Comparison of ENCODE assay signal across 22 cellular contexts in the genomic region with DNA sequence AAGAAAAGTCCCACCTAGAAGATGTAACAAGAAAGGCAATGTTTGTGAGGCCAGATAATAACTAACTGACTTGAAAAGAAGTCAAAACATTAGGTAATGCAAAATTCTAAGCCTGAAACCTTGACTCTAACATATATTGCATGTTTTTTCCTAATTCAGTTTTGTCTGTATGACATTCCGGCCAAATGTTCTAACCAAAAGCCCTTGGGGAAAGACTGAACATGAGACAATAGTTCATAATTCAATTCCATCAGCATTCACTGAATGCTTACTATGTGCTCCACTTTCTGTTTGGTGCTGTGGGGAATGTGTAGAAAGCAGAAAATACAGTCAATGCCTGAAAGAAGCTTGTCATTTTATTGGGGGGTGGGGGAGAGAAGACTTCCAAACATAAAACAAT. TPM values are rescaled to one million over a fixed set of nuclear protein-coding genes. Genes with fewer than 3 reads are reported as not detected.
DNase-seq lines count a peak whose midpoint lies in the region; ATAC-seq and TF ChIP-seq lines count a peak whose summit lies in the region.
"Had no signal": no experiment of that assay in that cellular context is flagged by ENCODE, and none has a peak within 500 bp of the region (broad histone marks: within the 10 kb centered on the region; RNA-seq: fewer than 3 reads in every experiment).

No MANE protein-coding gene starts in this region.

- H3K9ac ChIP-seq in SK-N-SH: no peak overlapping the region

- ATAC-seq in SK-N-SH treated with all-trans-retinoic acid at 6 μM for 48 hours (no peak), HG02763 (IDR thresholded peaks at IDR 0.05; ENCODE audit: unreplicated experiment) (no peak)
- ATAC-seq in activated T-helper 17 cell treated with anti-CD3 and anti-CD28 coated beads, Interleukin-2, amount 50 U/mL, for 72 hours (replicated peaks): no peak
- ATAC-seq: GM12878 had no signal

- WGBS in SK-N-SH (ENCODE audit: low lambda C conversion rate): 79% methylated on average over 1 of the region's 1 CpG

- no peak overlapping the region for H3K4me3 Mint-ChIP-seq in activated T-helper 17 cell treated with anti-CD3 and anti-CD28 coated beads, Interleukin-2, amount 50 U/mL, for 72 hours
- H3K4me3 Mint-ChIP-seq: CD4-positive, alpha-beta T cell; H9; IgD-negative memory B cell had no signal

- H3K27ac ChIP-seq in SK-N-SH (ENCODE audit: low read depth in 2 of 2, low read length in 1 of 2): no peak overlapping the region
- H3K27ac ChIP-seq: 22Rv1 had no signal

- H3F3A ChIP-seq in SK-N-SH (replicated peaks; ENCODE audit: insufficient read depth): no peaks in the 10 kb centered on the region

- CTCF ChIA-PET in SK-N-SH (lab: Yijun Ruan, JAX): interaction anchor here (1.5 kb wide), 1 partner anchor 222 kb away, joined by 4 read pairs; no protein-coding TSS in a partner anchor

- H3K36me3 Mint-ChIP-seq in activated T-helper 17 cell treated with anti-CD3 and anti-CD28 coated beads, Interleukin-2, amount 50 U/mL, for 72 hours (ENCODE audit: low read depth): no peaks in the 10 kb centered on the region
- H3K36me3 Mint-ChIP-seq: IgD-negative memory B cell had no signal

- POLR2A ChIA-PET in SK-N-SH (lab: Yijun Ruan, JAX): no interaction called here

- no peaks in the 10 kb centered on the region for H3K9me3 ChIP-seq in SK-N-SH

- no peaks in the 10 kb centered on the region for H3K4me1 Mint-ChIP-seq in activated T-helper 17 cell treated with anti-CD3 and anti-CD28 coated beads, Interleukin-2, amount 50 U/mL, for 72 hours

- DNase-seq in SK-N-SH (no peak), choroid plexus epithelial cell (ENCODE audit: low read depth) (peak; percentile 40), fibroblast of the conjunctiva (ENCODE audit: low read depth) (peak; percentile 60), NCI-H345 (lab: John Stamatoyannopoulos, UW) (no peak), Ammon's horn (ENCODE audit: low spot score) (no peak)
- DNase-seq: CD4-positive, alpha-beta T cell; GF-D8; H9; MM.1S; NCI-H1092 treated with DMSO at 0.1 percent for 48 hours; NCI-H2081; NCI-H2171 treated with DMSO at 0.1 percent for 48 hours; NCI-H446 treated with DMSO at 0.1 percent for 48 hours; NCI-H69; OCI-M1; Right ventricle myocardium superior had no signal

- no peaks in the 10 kb centered on the region for H4K20me1 ChIP-seq in SK-N-SH (ENCODE audit: insufficient read depth)

- H3K27ac Mint-ChIP-seq in activated T-helper 17 cell treated with anti-CD3 and anti-CD28 coated beads, Interleukin-2, amount 50 U/mL, for 72 hours: no peak overlapping the region
- H3K27ac Mint-ChIP-seq: CD4-positive, alpha-beta T cell; H9; IgD-negative memory B cell had no signal

- H3K9me2 ChIP-seq in SK-N-SH: no peaks in the 10 kb centered on the region

- H3K4me3 ChIP-seq in SK-N-SH (ENCODE audit: low read depth in 2 of 2, low read length in 1 of 2) (no peak overlapping the region), choroid plexus epithelial cell (ENCODE audit: low read depth, low read length) (no peak overlapping the region)
- H3K4me3 ChIP-seq: GM12878 had no signal

- no peaks in the 10 kb centered on the region for H3K9me3 Mint-ChIP-seq in activated T-helper 17 cell treated with anti-CD3 and anti-CD28 coated beads, Interleukin-2, amount 50 U/mL, for 72 hours
- H3K9me3 Mint-ChIP-seq: CD4-positive, alpha-beta T cell had no signal

- no peak for TF ChIP-seq RAD21 in SK-N-SH (IDR thresholded peaks at IDR 0.05; ENCODE audit: low read length)

- H3K36me3 ChIP-seq in SK-N-SH (replicated peaks in 1 of 2; ENCODE audit: control insufficient read depth in 1 of 2, insufficient read depth in 2 of 2, low read length in 1 of 2): no peaks in the 10 kb centered on the region

- H3K4me1 ChIP-seq in SK-N-SH (ENCODE audit: control insufficient read depth in 1 of 2, insufficient read depth in 2 of 2, low read depth in 1 of 2, low read length in 1 of 2): no peaks in the 10 kb centered on the region; a peak in 1 of 4 replicates

- TF ChIP-seq CTCF in SK-N-SH (IDR thresholded peaks at IDR 0.05): no peak
- no peak for TF ChIP-seq CTCF in choroid plexus epithelial cell (conservative IDR thresholded peaks at IDR 0.05; ENCODE audit: low read depth, low read length)

- H2AFZ ChIP-seq in SK-N-SH (ENCODE audit: low read depth): 0 out of 2 replicates have a peak overlapping the region, but pooled peaks have one; percentile 39

- TF ChIP-seq EP300 in SK-N-SH (IDR thresholded peaks at IDR 0.05; ENCODE audit: borderline replicate concordance in 1 of 2, low read depth in 1 of 2, low read length in 1 of 2): no peak

- H3K27me3 ChIP-seq in SK-N-SH (ENCODE audit: insufficient read depth): no peaks in the 10 kb centered on the region

- no peaks in the 10 kb centered on the region for H3K27me3 Mint-ChIP-seq in activated T-helper 17 cell treated with anti-CD3 and anti-CD28 coated beads, Interleukin-2, amount 50 U/mL, for 72 hours
- H3K27me3 Mint-ChIP-seq: CD4-positive, alpha-beta T cell; IgD-negative memory B cell had no signal

- H3K79me2 ChIP-seq in SK-N-SH (ENCODE audit: insufficient read depth): no peaks in the 10 kb centered on the region

- no peak overlapping the region for H3K4me2 ChIP-seq in SK-N-SH

TF ChIP-seq in SK-N-SH, 30 proteins besides CTCF, POLR2A, EP300 and RAD21:
- no peak for TF ChIP-seq FOSL2 (IDR thresholded peaks at IDR 0.05; ENCODE audit: borderline replicate concordance, low read depth)

TF ChIP-seq in SK-N-SH treated with all-trans-retinoic acid at 6 μM for 48 hours, 23 proteins besides CTCF, POLR2A, EP300 and RAD21:
- no peak for TF ChIP-seq SNAI2 (CRISPR knock-in tag; IDR thresholded peaks at IDR 0.05)
- no peak for TF ChIP-seq TCF4 (CRISPR knock-in tag; IDR thresholded peaks at IDR 0.05; ENCODE audit: borderline replicate concordance)
- TF ChIP-seq ZFP3 (CRISPR knock-in tag; IDR thresholded peaks at IDR 0.05): no peak
- no peak for TF ChIP-seq BACH2 (CRISPR knock-in tag; IDR thresholded peaks at IDR 0.05; ENCODE audit: borderline replicate concordance)
- TF ChIP-seq CSDC2 (CRISPR knock-in tag; IDR thresholded peaks at IDR 0.05): no peak
- no peak for TF ChIP-seq TOX (CRISPR knock-in tag; IDR thresholded peaks at IDR 0.05; ENCODE audit: borderline replicate concordance)
TF ChIP-seq in SK-N-SH treated with all-trans-retinoic acid at 6 μM for 48 hours: peak in this region for 0.

RNA-seq across cellular contexts. Expression of a gene that starts 53.9 kb away (rescaled TPM):
- polyA plus RNA-seq in SK-N-SH (2012; rRNA removed): 43.6 and 54.5 TPM in 2 replicates
- 47.4 and 52.7 TPM in 2 replicates for polyA plus RNA-seq in SK-N-SH (2012; cell fraction: cytosol; rRNA removed)
- polyA plus RNA-seq in SK-N-SH (2012; cell fraction: nucleus; rRNA removed): 60.7 and 148 TPM in 2 replicates
- total RNA-seq in activated T-helper 17 cell treated with anti-CD3 and anti-CD28 coated beads, Interleukin-2, amount 50 U/mL, for 72 hours: 10 to 100 TPM; 46.1 to 52.1 TPM

Comparison
In these comparisons a context has a peak if more than half of its experiments do, and no peak if none do; other contexts are left out.
1. DNase-seq: peak in choroid plexus epithelial cell (single experiment) and fibroblast of the conjunctiva (single experiment); none in SK-N-SH (single experiment), NCI-H345 (single experiment) and Ammon's horn (single experiment).